9 cellular contexts compared by ENCODE assay signal in genomic region chr3:8501388-8502131, GRCh38. TPM values are rescaled to one million over a fixed set of nuclear protein-coding genes. Genes with fewer than 3 reads are reported as not detected.
DNase-seq lines count a peak whose midpoint lies in the region; ATAC-seq and TF ChIP-seq lines count a peak whose summit lies in the region.
"Had no signal": no experiment of that assay in that cellular context is flagged by ENCODE, and none has a peak within 500 bp of the region (broad histone marks: within the 10 kb centered on the region; RNA-seq: fewer than 3 reads in every experiment).

Gene LMCD1 (plus strand): TSS chr3:8501823. CDS start chr3:8501939, 116 bp downstream.

- peaks cover 7% of the 10 kb centered on the region for H3K4me1 ChIP-seq in CD8-positive, alpha-beta T cell (ENCODE audit: insufficient read depth, low read length)
- H3K4me1 ChIP-seq in OCI-LY7 (ENCODE audit: insufficient read depth, low read length, poor library complexity, severe bottlenecking), result peaks cover 45% of the 10 kb centered on the region
- H3K4me1 ChIP-seq in mucosa of descending colon (ENCODE audit: low read depth), result peaks cover 21% of the 10 kb centered on the region

- POLR2A ChIA-PET in CD8-positive, alpha-beta T cell (lab: Charles Lee), result no interaction called here
- POLR2A ChIA-PET in OCI-LY7 (lab: Charles Lee), result interaction anchor here (1.0 kb wide), 1 partner anchor 18 kb away, joined by 3 read pairs; no protein-coding TSS in a partner anchor

- no peaks in the 10 kb centered on the region for H3K27me3 ChIP-seq in CD8-positive, alpha-beta T cell (ENCODE audit: insufficient read depth, low read length)

- no peaks in the 10 kb centered on the region for H3K9me2 ChIP-seq in OCI-LY7 (ENCODE audit: insufficient read depth, low read length)

- H3K4me3 ChIP-seq in CD8-positive, alpha-beta T cell (ENCODE audit: low read depth, low read length), result peak within 1 kb of the TSS; percentile 62
- H3K4me3 ChIP-seq in OCI-LY7 (ENCODE audit: low read depth, low read length, poor library complexity, severe bottlenecking), result peak within 1 kb of the TSS; percentile 65
- peak within 1 kb of the TSS; percentile 66 for H3K4me3 ChIP-seq in epithelial cell of proximal tubule (ENCODE audit: low read depth, low read length)
- H3K4me3 ChIP-seq in mucosa of descending colon, result peak within 1 kb of the TSS; percentile 11

- peak within 1 kb of the TSS; percentile 24 for H3K27ac ChIP-seq in CD8-positive, alpha-beta T cell (ENCODE audit: low read depth, low read length)
- H3K27ac ChIP-seq in OCI-LY7 (ENCODE audit: low read depth, low read length, poor library complexity, severe bottlenecking), result no peak within 1 kb of the TSS
- H3K27ac ChIP-seq: neutrophil had no signal

- ATAC-seq in CD8-positive, alpha-beta T cell, result peak; percentile 96
- peak; percentile 92 for ATAC-seq in GM19463 (IDR thresholded peaks at IDR 0.05; ENCODE audit: unreplicated experiment)
- peak; percentile 99 for ATAC-seq in activated T-cell treated with anti-CD3 and anti-CD28 coated beads, Interleukin-2, amount 50 U/mL, for 4 hours
- peak; percentile 96 for ATAC-seq in mucosa of descending colon

- intact Hi-C loops in CD8-positive, alpha-beta T cell (cut with DNase I, micrococcal nuclease), result loop anchor here in 1 of 2 experiments (2.0 to 5.0 kb wide), 2 partner anchors 67 to 144 kb away; no protein-coding TSS in a partner anchor
- intact Hi-C loops in OCI-LY7 (cut with micrococcal nuclease; ENCODE audit: unreplicated experiment), result no loop called here
- intact Hi-C loops in mucosa of descending colon (cut with DNase I, micrococcal nuclease), result loop anchor here in 1 of 2 donors (10.0 kb wide), 1 partner anchor 57 kb away; no protein-coding TSS in a partner anchor

- peak; percentile 53 to 76 (median 69) for DNase-seq in CD8-positive, alpha-beta T cell
- DNase-seq in HK-2 (ENCODE audit: unreplicated experiment) (peak; percentile 94), OCI-LY7 (ENCODE audit: low spot score) (peak; percentile 56), epithelial cell of proximal tubule (ENCODE audit: low read depth) (no peak), mucosa of descending colon (peak; percentile 92 to 96 (median 95))
- DNase-seq in activated T-cell treated with anti-CD3 and anti-CD28 coated beads, Interleukin-2, amount 50 U/mL, for 4 hours, result peak; percentile 56
- DNase-seq in stimulated activated CD8-positive, alpha-beta memory T cell treated with anti-CD3 and anti-CD28 coated beads, Interleukin-4, amount 100 ng/mL, for 1 hour (ENCODE audit: low read depth in 2 of 2, low spot score in 1 of 2), result peak; percentile 20 to 66

- H3K4me3 Mint-ChIP-seq in CD8-positive, alpha-beta T cell, result peak within 1 kb of the TSS; percentile 81
- peak within 1 kb of the TSS; percentile 83 for H3K4me3 Mint-ChIP-seq in activated T-cell treated with anti-CD3 and anti-CD28 coated beads, Interleukin-2, amount 50 U/mL, for 4 hours

- no peaks in the 10 kb centered on the region for H3K79me2 ChIP-seq in OCI-LY7 (ENCODE audit: insufficient read depth, low read depth, low read length)

- H3K9me3 Mint-ChIP-seq in CD8-positive, alpha-beta T cell, result no peaks in the 10 kb centered on the region
- H3K9me3 Mint-ChIP-seq in activated T-cell treated with anti-CD3 and anti-CD28 coated beads, Interleukin-2, amount 50 U/mL, for 4 hours, result no peaks in the 10 kb centered on the region

- H2AFZ ChIP-seq in OCI-LY7 (ENCODE audit: low read length), result peak within 1 kb of the TSS; percentile 94

- no peaks in the 10 kb centered on the region for H3K9me3 ChIP-seq in CD8-positive, alpha-beta T cell (ENCODE audit: low read length)
- no peaks in the 10 kb centered on the region for H3K9me3 ChIP-seq in OCI-LY7 (ENCODE audit: low read length)
- no peaks in the 10 kb centered on the region for H3K9me3 ChIP-seq in mucosa of descending colon
- H3K9me3 ChIP-seq: neutrophil had no signal

- peaks cover 26% of the 10 kb centered on the region for H3K27me3 Mint-ChIP-seq in CD8-positive, alpha-beta T cell (ENCODE audit: low read depth)
- peaks cover 21% of the 10 kb centered on the region for H3K27me3 Mint-ChIP-seq in activated T-cell treated with anti-CD3 and anti-CD28 coated beads, Interleukin-2, amount 50 U/mL, for 4 hours (ENCODE audit: low read depth)

- no peak within 1 kb of the TSS for H3K27ac Mint-ChIP-seq in CD8-positive, alpha-beta T cell

- no peaks in the 10 kb centered on the region for H3K36me3 ChIP-seq in CD8-positive, alpha-beta T cell (ENCODE audit: insufficient read depth, low read length)
- no peaks in the 10 kb centered on the region for H3K36me3 ChIP-seq in OCI-LY7 (ENCODE audit: insufficient read depth, low read length)
- H3K36me3 ChIP-seq in mucosa of descending colon (ENCODE audit: low read depth), result no peaks in the 10 kb centered on the region
- H3K36me3 ChIP-seq: neutrophil had no signal

- peaks cover 11% of the 10 kb centered on the region for H3K4me1 Mint-ChIP-seq in CD8-positive, alpha-beta T cell (ENCODE audit: low read depth)
- peaks cover 22% of the 10 kb centered on the region for H3K4me1 Mint-ChIP-seq in activated T-cell treated with anti-CD3 and anti-CD28 coated beads, Interleukin-2, amount 50 U/mL, for 4 hours (ENCODE audit: low read depth)

- peak within 1 kb of the TSS; percentile 62 for H3K4me2 ChIP-seq in OCI-LY7 (ENCODE audit: low read length)

- no TSS peak for BruUV-seq in OCI-LY7 (replicated peaks; lab: Mats Ljungman, UMichigan)

- H4K20me1 ChIP-seq in OCI-LY7 (ENCODE audit: insufficient read depth, low read length), result no peaks in the 10 kb centered on the region

- TF ChIP-seq CTCF in CD8-positive, alpha-beta T cell (IDR thresholded peaks at IDR 0.05), result no peak
- TF ChIP-seq CTCF in OCI-LY7 (conservative IDR thresholded peaks at IDR 0.05; ENCODE audit: low read length), result no peak
- TF ChIP-seq CTCF in epithelial cell of proximal tubule (conservative IDR thresholded peaks at IDR 0.05; ENCODE audit: low read depth, low read length), result peak; percentile 9
- TF ChIP-seq CTCF in mucosa of descending colon (IDR thresholded peaks at IDR 0.05), result no peak

- CTCF ChIA-PET in CD8-positive, alpha-beta T cell (lab: Charles Lee), result no interaction called here
- CTCF ChIA-PET in OCI-LY7 (lab: Charles Lee; ENCODE audit: unreplicated experiment), result no interaction called here

- H3K36me3 Mint-ChIP-seq in CD8-positive, alpha-beta T cell, result no peaks in the 10 kb centered on the region
- H3K36me3 Mint-ChIP-seq in activated T-cell treated with anti-CD3 and anti-CD28 coated beads, Interleukin-2, amount 50 U/mL, for 4 hours (ENCODE audit: insufficient read depth), result no peaks in the 10 kb centered on the region

RNA-seq across cellular contexts. Expression of gene LMCD1, which starts in this region (rescaled TPM):
- under 1 TPM; 0.33 TPM for total RNA-seq in CD8-positive, alpha-beta T cell
- 0.47 and 5.8 TPM in 2 replicates for total RNA-seq in OCI-LY7 (2014; rRNA removed; shearing (Covaris generic))
- total RNA-seq in OCI-LY7 (2022) (not detected in 2 replicates), epithelial cell of proximal tubule (69.0 and 70.2 TPM in 2 replicates), mucosa of descending colon (1 to 10 TPM; 5.1 to 9.7 (median 7.2) TPM)
- total RNA-seq in activated T-cell treated with anti-CD3 and anti-CD28 coated beads, Interleukin-2, amount 50 U/mL, for 4 hours, result 1 to 10 TPM in 1 of 3 donors, under 1 TPM in 2; 0.74 to 1.8 (median 0.76) TPM

Comparison
In these comparisons a context has a peak if more than half of its experiments do, and no peak if none do; other contexts are left out.
1. Peak in DNase-seq, ATAC-seq, H3K4me3 ChIP-seq and H3K27ac ChIP-seq in CD8-positive, alpha-beta T cell; RNA of the gene not detected or under 1 TPM.
2. H3K4me3 ChIP-seq: peak in every context shown above with its lines; median percentile 66 in epithelial cell of proximal tubule; 65 in OCI-LY7; 62 in CD8-positive, alpha-beta T cell; 11 in mucosa of descending colon.